ENCODE assay signal across 1 cellular context in genomic region chr9:83651558-83651957, GRCh38.
TF ChIP-seq lines count a peak whose summit lies in the region.

No MANE protein-coding gene starts in this region.

TF ChIP-seq in GM12878, 131 proteins besides CTCF, POLR2A, EP300 and RAD21 (continued from another document):
- peak; percentile 54; the same call in 1 of the 2 replicates for TF ChIP-seq SPI1 (IDR thresholded peaks at IDR 0.05; ENCODE audit: borderline replicate concordance, insufficient read depth, low read depth, low read length)
TF ChIP-seq in GM12878: peak in this region for 2.
